Comparison of ENCODE assay signal across 11 cellular contexts in the genomic region with DNA sequence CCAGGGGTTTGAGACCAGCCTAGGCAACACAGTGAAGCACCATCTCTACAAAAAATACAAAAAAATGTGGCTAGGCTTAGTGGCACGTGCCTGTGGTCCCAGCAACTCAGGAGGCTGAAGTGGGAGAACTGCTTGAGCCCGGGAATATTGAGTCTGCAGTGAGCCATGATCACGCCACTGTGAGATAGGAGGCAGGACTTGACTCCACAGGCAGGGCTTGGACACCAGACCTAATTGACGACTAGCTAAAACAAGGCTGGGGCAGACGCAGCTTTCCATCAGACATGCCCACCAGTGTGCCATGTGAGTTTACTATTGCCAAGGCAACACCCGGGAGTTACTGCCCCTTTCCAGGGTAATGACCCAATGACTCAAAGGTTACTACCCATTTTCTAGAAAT. TPM values are rescaled to one million over a fixed set of nuclear protein-coding genes. Genes with fewer than 3 reads are reported as not detected.
"Had no signal": no experiment of that assay in that cellular context is flagged by ENCODE, and none has a peak within 500 bp of the region (broad histone marks: within the 10 kb centered on the region; RNA-seq: fewer than 3 reads in every experiment).

No MANE protein-coding gene starts in this region.

RNA-seq across cellular contexts. Expression of a gene that starts 27.4 kb away (rescaled TPM):
- total RNA-seq: NCI-H460, OCI-LY7, PC-3, PC-9, Peyer's patch, Right ventricle myocardium inferior, Right ventricle myocardium superior, RPMI7951, SJCRH30, SJSA1, SK-MEL-5 had no signal
